ENCODE assay signal across 19 cellular contexts in the genomic region with DNA sequence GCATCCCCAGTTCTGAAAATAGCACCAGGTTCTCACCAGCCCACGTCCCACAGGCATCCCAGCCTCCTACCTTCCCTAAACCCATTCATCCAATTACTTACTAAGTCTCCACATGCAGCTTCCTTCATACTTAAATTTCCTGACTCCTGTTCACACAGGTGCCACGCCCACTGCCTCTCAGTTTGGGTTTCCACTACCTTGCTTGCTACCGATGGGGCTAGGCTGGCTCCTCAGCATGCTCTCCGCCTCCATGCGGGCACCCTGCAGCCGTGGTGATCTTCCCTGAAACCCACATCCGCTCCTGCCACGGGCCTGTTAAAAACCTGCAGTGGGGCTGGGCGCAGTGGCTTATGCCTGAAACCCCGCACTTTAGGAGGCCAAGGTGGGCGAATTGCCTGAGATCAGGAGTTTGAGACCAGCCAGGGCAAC.
DNase-seq lines count a peak whose midpoint lies in the region; ATAC-seq and TF ChIP-seq lines count a peak whose summit lies in the region.
"Had no signal": no experiment of that assay in that cellular context is flagged by ENCODE, and none has a peak within 500 bp of the region (broad histone marks: within the 10 kb centered on the region; RNA-seq: fewer than 3 reads in every experiment).

No MANE protein-coding gene starts in this region.

- no peak for TF ChIP-seq CTCF in DND-41 (IDR thresholded peaks at IDR 0.05; ENCODE audit: borderline replicate concordance, extremely low read depth, low read length, poor library complexity, severe bottlenecking)

- ATAC-seq in DND-41 (ENCODE audit: insufficient read depth, low read depth) (no peak), HG02885 (IDR thresholded peaks at IDR 0.05; ENCODE audit: poor library complexity, unreplicated experiment) (no peak), GM18867 (IDR thresholded peaks at IDR 0.05; ENCODE audit: unreplicated experiment) (no peak)
- ATAC-seq in activated T-helper 17 cell treated with anti-CD3 and anti-CD28 coated beads, Interleukin-2, amount 50 U/mL, for 72 hours (replicated peaks), result no peak
- ATAC-seq: GM12878 had no signal

- H3K9me3 Mint-ChIP-seq in activated T-helper 17 cell treated with anti-CD3 and anti-CD28 coated beads, Interleukin-2, amount 50 U/mL, for 72 hours, result no peaks in the 10 kb centered on the region
- H3K9me3 Mint-ChIP-seq: H9, neural crest cell had no signal

- H3K4me3 Mint-ChIP-seq in activated T-helper 17 cell treated with anti-CD3 and anti-CD28 coated beads, Interleukin-2, amount 50 U/mL, for 72 hours, result no peak overlapping the region
- H3K4me3 Mint-ChIP-seq: H9, neural crest cell had no signal

- H3K4me2 ChIP-seq in DND-41 (ENCODE audit: insufficient read depth, low read length), result no peak overlapping the region

- no peak overlapping the region for H2AFZ ChIP-seq in DND-41 (ENCODE audit: low read depth, low read length)

- no peaks in the 10 kb centered on the region for H3K79me2 ChIP-seq in DND-41 (ENCODE audit: insufficient read depth, low read length)

- H4K20me1 ChIP-seq in DND-41 (ENCODE audit: insufficient read depth, low read length), result no peaks in the 10 kb centered on the region

- H3K27ac Mint-ChIP-seq in activated T-helper 17 cell treated with anti-CD3 and anti-CD28 coated beads, Interleukin-2, amount 50 U/mL, for 72 hours, result no peak overlapping the region

- no peaks in the 10 kb centered on the region for H3K4me1 Mint-ChIP-seq in activated T-helper 17 cell treated with anti-CD3 and anti-CD28 coated beads, Interleukin-2, amount 50 U/mL, for 72 hours

- H3K9ac ChIP-seq in DND-41 (ENCODE audit: low read depth, low read length), result no peak overlapping the region
- H3K9ac ChIP-seq in rectal smooth muscle tissue (ENCODE audit: low read length), result no peak overlapping the region

- in situ Hi-C loops in KBM-7 (cut with MboI; ENCODE audit: low pct_unique_long_range_greater_than_20kb, low sequenced_read_pairs), result no loop called here

- no peaks in the 10 kb centered on the region for H3K9me3 ChIP-seq in DND-41 (ENCODE audit: insufficient read depth, low read length, severe bottlenecking)
- H3K9me3 ChIP-seq: adrenal gland, Caco-2 had no signal

- H3K27me3 ChIP-seq in DND-41 (ENCODE audit: insufficient read depth, low read length, poor library complexity), result no peaks in the 10 kb centered on the region
- H3K27me3 ChIP-seq in rectal smooth muscle tissue (ENCODE audit: control insufficient read depth, insufficient read depth, low read length), result no peaks in the 10 kb centered on the region
- H3K27me3 ChIP-seq: adrenal gland had no signal

- H3K36me3 Mint-ChIP-seq in activated T-helper 17 cell treated with anti-CD3 and anti-CD28 coated beads, Interleukin-2, amount 50 U/mL, for 72 hours (ENCODE audit: low read depth), result no peaks in the 10 kb centered on the region

- H3K4me3 ChIP-seq in DND-41 (ENCODE audit: low read depth in 1 of 2, low read length in 2 of 2) (no peak overlapping the region), rectal smooth muscle tissue (ENCODE audit: low read length) (no peak overlapping the region)
- H3K4me3 ChIP-seq: adrenal gland, GM12878 had no signal

- no peaks in the 10 kb centered on the region for H3K36me3 ChIP-seq in DND-41 (ENCODE audit: insufficient read depth, low read length)
- H3K36me3 ChIP-seq in rectal smooth muscle tissue (ENCODE audit: control insufficient read depth, insufficient read depth, low read length), result no peaks in the 10 kb centered on the region
- H3K36me3 ChIP-seq: adrenal gland had no signal

- H3K27ac ChIP-seq in DND-41 (ENCODE audit: low read length) (no peak overlapping the region), rectal smooth muscle tissue (ENCODE audit: low read depth, low read length) (peak overlapping the region; percentile 98)

- H3K27me3 Mint-ChIP-seq in activated T-helper 17 cell treated with anti-CD3 and anti-CD28 coated beads, Interleukin-2, amount 50 U/mL, for 72 hours, result peaks cover 15% of the 10 kb centered on the region

- H3K4me1 ChIP-seq in DND-41 (ENCODE audit: insufficient read depth, low read length) (no peaks in the 10 kb centered on the region), rectal smooth muscle tissue (ENCODE audit: control insufficient read depth, insufficient read depth, low read length) (peaks cover 41% of the 10 kb centered on the region)
- H3K4me1 ChIP-seq: Caco-2 had no signal

- DNase-seq in DND-41 (peak; percentile 11), KBM-7 (peak; percentile 9), ecto neural progenitor cell (ENCODE audit: low spot score) (peak; percentile 32)
- DNase-seq: ACHN, adrenal gland, Caco-2, DMS79 treated with DMSO at 0.1 percent for 48 hours, H9, NCI-H1417 treated with DMSO at 0.1 percent for 48 hours, NCI-H2171, NCI-H524 treated with DMSO at 0.1 percent for 48 hours, posterior cingulate gyrus, RPMI8226 had no signal
